In the genomic region with DNA sequence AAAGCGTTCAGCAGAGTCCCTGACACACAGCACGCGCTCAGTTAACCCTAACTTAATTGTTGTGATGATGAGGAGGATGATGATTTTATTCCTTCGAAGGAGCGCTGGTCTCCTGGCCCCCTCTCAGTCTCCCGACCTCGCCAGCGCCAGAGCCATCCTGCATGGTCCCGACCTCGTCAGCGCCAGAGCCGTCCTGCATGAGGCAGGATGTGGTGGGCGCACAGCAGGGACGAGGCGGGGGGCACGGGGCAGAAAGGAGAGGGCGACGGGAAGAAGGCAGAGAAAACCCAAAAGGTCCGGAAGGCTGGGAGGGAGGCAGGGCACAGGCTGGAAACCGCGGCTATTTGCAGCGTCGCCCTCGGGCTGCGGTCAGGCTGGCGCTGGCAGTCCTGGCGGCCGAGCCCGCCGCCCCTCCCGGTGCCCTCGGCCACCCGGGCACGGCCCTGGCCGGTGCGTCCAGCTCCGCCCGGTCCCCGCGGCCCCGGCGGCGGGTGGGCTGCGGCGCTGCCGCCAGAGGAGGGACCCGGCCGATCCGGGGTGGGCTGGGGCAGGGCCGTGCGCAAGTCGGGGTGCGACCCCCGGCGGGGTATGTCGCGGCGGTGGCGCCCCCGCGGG, we compare ENCODE assay signal across 8 cellular contexts. TPM values are rescaled to one million over a fixed set of nuclear protein-coding genes. Genes with fewer than 3 reads are reported as not detected.
DNase-seq lines count a peak whose midpoint lies in the region; ATAC-seq and TF ChIP-seq lines count a peak whose summit lies in the region.

No MANE protein-coding gene starts in this region.

- TF ChIP-seq CTCF in GM23338 (conservative IDR thresholded peaks at IDR 0.05; ENCODE audit: low read depth in 2 of 2) (no peak), glutamatergic neuron (IDR thresholded peaks at IDR 0.05; ENCODE audit: partially characterized antibody, unreplicated experiment) (no peak)

- peaks cover 6% of the 10 kb centered on the region; the same call in 1 of the 3 replicates for H3K36me3 Mint-ChIP-seq in GM23338 (ENCODE audit: low read depth)
- peaks cover 6% of the 10 kb centered on the region for H3K36me3 Mint-ChIP-seq in T-helper 2 cell treated with Interferon-gamma antibody and Interleukin-4, amounts not matched to agents 5 μg/mL and 100 μg/mL, for 36 hours (ENCODE audit: low read depth)
- H3K36me3 Mint-ChIP-seq in glutamatergic neuron (ENCODE audit: unreplicated experiment): no peaks in the 10 kb centered on the region

- peak overlapping the region; percentile 69; the same call in 1 of the 2 replicates for H2AFZ ChIP-seq in GM23338

- ATAC-seq in GM23338 (peak; percentile 16), HG03457 (IDR thresholded peaks at IDR 0.05; ENCODE audit: unreplicated experiment) (no peak)

- H3K4me3 Mint-ChIP-seq in GM23338: peak overlapping the region; percentile 79
- H3K4me3 Mint-ChIP-seq in T-helper 2 cell treated with Interferon-gamma antibody and Interleukin-4, amounts not matched to agents 5 μg/mL and 100 μg/mL, for 36 hours: peak overlapping the region; percentile 94
- peak overlapping the region; percentile 85 for H3K4me3 Mint-ChIP-seq in glutamatergic neuron (ENCODE audit: unreplicated experiment)

- 0 out of 2 replicates have a peak, but pooled peaks cover 5% of the 10 kb centered on the region for H3F3A ChIP-seq in GM23338 (replicated peaks; ENCODE audit: low read depth)

- no peaks in the 10 kb centered on the region for H4K20me1 ChIP-seq in GM23338 (replicated peaks; ENCODE audit: insufficient read depth)

- H3K27ac Mint-ChIP-seq in GM23338 (no peak overlapping the region), glutamatergic neuron (ENCODE audit: unreplicated experiment) (no peak overlapping the region)
- H3K27ac Mint-ChIP-seq in T-helper 2 cell treated with Interferon-gamma antibody and Interleukin-4, amounts not matched to agents 5 μg/mL and 100 μg/mL, for 36 hours: peak overlapping the region; percentile 81

- H3K79me2 ChIP-seq in GM23338 (replicated peaks; ENCODE audit: insufficient read depth): no peaks in the 10 kb centered on the region

- H3K9me2 ChIP-seq in GM23338 (ENCODE audit: insufficient read depth): no peaks in the 10 kb centered on the region

- peaks cover 30% of the 10 kb centered on the region for H3K27me3 ChIP-seq in GM23338 (ENCODE audit: insufficient read depth)
- peaks cover 3% of the 10 kb centered on the region for H3K27me3 ChIP-seq in rectal smooth muscle tissue (ENCODE audit: control insufficient read depth, insufficient read depth, low read length)

- H3K4me1 Mint-ChIP-seq in GM23338: peaks cover 29% of the 10 kb centered on the region
- H3K4me1 Mint-ChIP-seq in T-helper 2 cell treated with Interferon-gamma antibody and Interleukin-4, amounts not matched to agents 5 μg/mL and 100 μg/mL, for 36 hours (ENCODE audit: low read depth): peaks cover 11% of the 10 kb centered on the region
- peaks cover 11% of the 10 kb centered on the region for H3K4me1 Mint-ChIP-seq in glutamatergic neuron (ENCODE audit: low read depth, unreplicated experiment)

- no peaks in the 10 kb centered on the region for H3K9me3 Mint-ChIP-seq in GM23338
- H3K9me3 Mint-ChIP-seq in T-helper 2 cell treated with Interferon-gamma antibody and Interleukin-4, amounts not matched to agents 5 μg/mL and 100 μg/mL, for 36 hours: no peaks in the 10 kb centered on the region
- peaks cover 1% of the 10 kb centered on the region for H3K9me3 Mint-ChIP-seq in glutamatergic neuron (ENCODE audit: unreplicated experiment)

- H3K4me3 ChIP-seq in GM23338: peak overlapping the region; percentile 72
- peak overlapping the region; percentile 78 for H3K4me3 ChIP-seq in rectal smooth muscle tissue (ENCODE audit: low read length)

- H3K27me3 Mint-ChIP-seq in GM23338 (ENCODE audit: insufficient read depth, low read depth, poor library complexity): peaks cover 30% of the 10 kb centered on the region
- H3K27me3 Mint-ChIP-seq in T-helper 2 cell treated with Interferon-gamma antibody and Interleukin-4, amounts not matched to agents 5 μg/mL and 100 μg/mL, for 36 hours (ENCODE audit: low read depth): peaks cover 15% of the 10 kb centered on the region
- H3K27me3 Mint-ChIP-seq in glutamatergic neuron (ENCODE audit: unreplicated experiment): peaks cover 25% of the 10 kb centered on the region

- peaks cover 3% of the 10 kb centered on the region; the same call in 1 of the 2 replicates for H3K36me3 ChIP-seq in GM23338 (ENCODE audit: insufficient read depth)
- no peaks in the 10 kb centered on the region for H3K36me3 ChIP-seq in rectal smooth muscle tissue (ENCODE audit: control insufficient read depth, insufficient read depth, low read length)

- H3K9ac ChIP-seq in rectal smooth muscle tissue (ENCODE audit: low read length): no peak overlapping the region

- H3K27ac ChIP-seq in GM23338 (ENCODE audit: low read depth) (no peak overlapping the region), rectal smooth muscle tissue (ENCODE audit: low read depth, low read length) (no peak overlapping the region)

- peaks cover 19% of the 10 kb centered on the region for H3K4me1 ChIP-seq in GM23338 (ENCODE audit: insufficient read depth)
- peaks cover 4% of the 10 kb centered on the region for H3K4me1 ChIP-seq in rectal smooth muscle tissue (ENCODE audit: control insufficient read depth, insufficient read depth, low read length)

- DNase-seq in GM23338 (ENCODE audit: low spot score) (peak; percentile 40), glutamatergic neuron (no peak), DMS 273 (lab: John Stamatoyannopoulos, UW; ENCODE audit: unreplicated experiment) (no peak), NCI-H128 (lab: John Stamatoyannopoulos, UW; ENCODE audit: unreplicated experiment) (no peak), anterior cingulate cortex (lab: John Stamatoyannopoulos, UW) (no peak)
- DNase-seq in T-helper 2 cell treated with Interferon-gamma antibody and Interleukin-4, amounts not matched to agents 5 μg/mL and 100 μg/mL, for 36 hours (ENCODE audit: low spot score): no peak

- peak overlapping the region; percentile 88 for H3K4me2 ChIP-seq in GM23338

TF ChIP-seq in GM23338, 12 proteins besides CTCF, POLR2A, EP300 and RAD21:
- no peak for TF ChIP-seq STAT1 (IDR thresholded peaks at IDR 0.05; ENCODE audit: unreplicated experiment)
- peak; percentile 44 for TF ChIP-seq EZH2 (IDR thresholded peaks at IDR 0.05; ENCODE audit: low read depth, unreplicated experiment)
- TF ChIP-seq POLR2AphosphoS5 (IDR thresholded peaks at IDR 0.05; ENCODE audit: low read depth): peak; percentile 47; the same call in 1 of the 2 replicates
TF ChIP-seq in GM23338: peak in this region for 2.

RNA-seq across cellular contexts. Expression of gene TAC4, which starts 3.0 kb away (rescaled TPM):
- total RNA-seq in GM23338 (2014; rRNA removed; shearing (Covaris generic)): not detected in 2 replicates
- not detected in 2 replicates for polyA plus RNA-seq in GM23338 (2016; fragmentation: Nextera tagmentation; extraction: Ambion mirVana)
- not detected for total RNA-seq in glutamatergic neuron (ENCODE audit: unreplicated experiment)
